10 cellular contexts compared by ENCODE assay signal in genomic region chr10:125060486-125060850, GRCh38.
DNase-seq lines count a peak whose midpoint lies in the region; ATAC-seq and TF ChIP-seq lines count a peak whose summit lies in the region.
"Had no signal": no experiment of that assay in that cellular context is flagged by ENCODE, and none has a peak within 500 bp of the region (broad histone marks: within the 10 kb centered on the region; RNA-seq: fewer than 3 reads in every experiment).

No MANE protein-coding gene starts in this region.

- peak overlapping the region; percentile 52 for H3K4me3 ChIP-seq in GM23248
- peak overlapping the region; percentile 42 to 56 (median 53) for H3K4me3 ChIP-seq in skeletal muscle tissue (ENCODE audit: low read length in 3 of 3)

- TF ChIP-seq POLR2A in erythroblast (IDR thresholded peaks at IDR 0.05; ENCODE audit: low read length) = no peak

- H3K79me2 ChIP-seq in GM23248 (ENCODE audit: insufficient read depth) = peaks cover 92% of the 10 kb centered on the region

- H3K27me3 ChIP-seq in GM23248 (replicated peaks; ENCODE audit: insufficient read depth) (no peaks in the 10 kb centered on the region), skeletal muscle tissue (ENCODE audit: control insufficient read depth in 3 of 3, insufficient read depth in 3 of 3, low read length in 3 of 3) (no peaks in the 10 kb centered on the region)

- no peaks in the 10 kb centered on the region for H3K27me3 Mint-ChIP-seq in chondrocyte (ENCODE audit: low read depth)

- H4K20me1 ChIP-seq in GM23248 (ENCODE audit: insufficient read depth) = peaks cover 13% of the 10 kb centered on the region; the same call in 1 of the 2 replicates

- no peak for TF ChIP-seq CTCF in chondrocyte (IDR thresholded peaks at IDR 0.05)

- 11% methylated on average over 11 of the region's 11 CpGs for WGBS in GM23248 (ENCODE audit: low coverage in 1 of 2, low lambda C conversion rate in 2 of 2, missing lambda C conversion rate in 2 of 2), 2 experiments

- ATAC-seq in GM21423 (IDR thresholded peaks at IDR 0.05; ENCODE audit: unreplicated experiment) = no peak
- ATAC-seq: effector memory CD8-positive, alpha-beta T cell had no signal

- H3K36me3 Mint-ChIP-seq in chondrocyte (ENCODE audit: low read depth) = peaks cover 8% of the 10 kb centered on the region

- H3K27ac ChIP-seq in GM23248 = peak overlapping the region; percentile 87
- peak overlapping the region; percentile 76 for H3K27ac ChIP-seq in skeletal muscle tissue (ENCODE audit: low read depth, low read length)

- H3K9me2 ChIP-seq in GM23248 (ENCODE audit: insufficient read depth) = no peaks in the 10 kb centered on the region

- H3K9me3 ChIP-seq in GM23248 (ENCODE audit: low read depth) (no peaks in the 10 kb centered on the region), skeletal muscle tissue (ENCODE audit: control insufficient read depth in 3 of 3, low read length in 3 of 3) (no peaks in the 10 kb centered on the region)

- no peaks in the 10 kb centered on the region for H3K9me3 Mint-ChIP-seq in chondrocyte (ENCODE audit: low read depth)
- H3K9me3 Mint-ChIP-seq: effector memory CD8-positive, alpha-beta T cell had no signal

- in situ Hi-C loops in GM23248 (cut with MboI) = no loop called here

- H3K4me1 ChIP-seq in GM23248 (ENCODE audit: insufficient read depth) (peaks cover 60% of the 10 kb centered on the region), skeletal muscle tissue (ENCODE audit: control insufficient read depth in 3 of 3, insufficient read depth in 3 of 3, low read length in 3 of 3) (peaks cover 89 to 99% (median 98%) of the 10 kb centered on the region in 3 donors)

- H3K36me3 ChIP-seq in GM23248 (ENCODE audit: low read depth) (no peaks in the 10 kb centered on the region), skeletal muscle tissue (ENCODE audit: control insufficient read depth in 3 of 3, insufficient read depth in 3 of 3, low read length in 3 of 3) (no peaks in the 10 kb centered on the region)

- peak overlapping the region; percentile 42 for H3K4me3 Mint-ChIP-seq in chondrocyte (ENCODE audit: unreplicated experiment)
- H3K4me3 Mint-ChIP-seq: effector memory CD8-positive, alpha-beta T cell had no signal

- peak overlapping the region; percentile 96 for H3K27ac Mint-ChIP-seq in chondrocyte (ENCODE audit: unreplicated experiment)
- H3K27ac Mint-ChIP-seq: effector memory CD8-positive, alpha-beta T cell had no signal

- peak overlapping the region; percentile 73 for H3K9ac ChIP-seq in GM23248
- peak overlapping the region; percentile 44 to 82 (median 58) for H3K9ac ChIP-seq in skeletal muscle tissue (ENCODE audit: low read depth in 1 of 3, low read length in 3 of 3)

- H3F3A ChIP-seq in GM23248 (ENCODE audit: insufficient read depth) = peaks cover 55% of the 10 kb centered on the region

- DNase-seq in GM23248 (peak; percentile 88), chondrocyte (ENCODE audit: low spot score) (no peak), kidney tubule cell (ENCODE audit: low spot score) (peak; percentile 60), MV-4-11 (lab: John Stamatoyannopoulos, UW) (no peak), erythroblast (lab: John Stamatoyannopoulos, UW) (no peak)
- DNase-seq in stimulated activated CD4-positive, alpha-beta T cell treated with anti-CD3 and anti-CD28 coated beads, Interleukin-4, amount 100 ng/mL, for 1 hour = no peak
- DNase-seq: NCI-H1436 treated with DMSO at 0.1 percent for 48 hours had no signal

- peak overlapping the region; percentile 81 for H3K4me2 ChIP-seq in GM23248 (ENCODE audit: unreplicated experiment)

- H3K4me1 Mint-ChIP-seq in chondrocyte (ENCODE audit: low read depth) = peaks cover 97% of the 10 kb centered on the region

- H2AFZ ChIP-seq in GM23248 = no peak overlapping the region

Comparison
In these comparisons a context has a peak if more than half of its experiments do, and no peak if none do; other contexts are left out.
1. DNase-seq: peak in GM23248 (single experiment) and kidney tubule cell (single experiment); none in chondrocyte (single experiment), stimulated activated CD4-positive, alpha-beta T cell treated with anti-CD3 and anti-CD28 coated beads, Interleukin-4, amount 100 ng/mL, for 1 hour (single experiment), MV-4-11 (single experiment) and erythroblast (0 of 2).